Comparison of ENCODE assay signal across 22 cellular contexts in the genomic region with DNA sequence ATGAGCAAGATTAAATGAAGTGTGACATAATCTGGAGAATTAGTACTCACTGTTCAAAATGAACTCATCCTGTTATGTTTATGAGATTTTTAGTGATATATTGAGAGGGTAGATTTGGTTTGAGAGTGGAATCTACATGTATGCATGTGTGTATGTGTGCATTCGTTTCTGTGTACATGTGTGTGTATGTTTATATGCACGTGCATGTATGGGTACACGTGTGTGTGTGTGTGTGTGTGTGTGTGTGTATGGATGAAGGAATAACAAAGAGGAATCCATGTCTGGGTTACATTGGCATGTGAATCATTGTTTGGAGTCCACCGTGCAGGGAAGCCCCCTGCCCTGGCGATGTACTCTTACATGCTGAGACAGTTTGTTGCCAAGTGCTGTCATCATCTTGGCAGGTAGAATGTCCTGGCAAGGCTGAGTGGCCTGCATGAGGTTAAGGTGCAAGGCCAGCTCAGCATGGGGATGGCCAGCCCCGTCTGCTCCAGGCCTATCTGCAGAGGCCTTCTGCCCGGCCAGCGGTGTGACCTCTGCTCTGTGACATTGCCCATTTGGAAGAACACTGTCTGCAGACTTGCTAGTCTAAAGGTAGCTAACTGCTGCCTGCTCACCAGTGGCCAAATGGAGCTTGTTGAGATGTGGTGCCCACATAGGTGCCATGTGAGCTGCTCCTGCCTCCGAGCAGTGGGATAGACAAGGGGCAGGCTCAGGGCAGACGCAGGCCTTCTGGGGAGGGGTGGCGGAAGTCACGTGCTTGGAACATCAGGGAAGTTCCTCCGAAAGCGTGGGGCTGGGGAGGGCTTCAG.
"Had no signal": no experiment of that assay in that cellular context is flagged by ENCODE, and none has a peak within 500 bp of the region (broad histone marks: within the 10 kb centered on the region; RNA-seq: fewer than 3 reads in every experiment).

No MANE protein-coding gene starts in this region.

- H3K27me3 ChIP-seq: right atrium auricular region, testis, vagina had no signal

- H3K36me3 ChIP-seq: esophagus muscularis mucosa, gastrocnemius medialis, heart right ventricle, left ventricle myocardium inferior, right atrium auricular region, tibial nerve, upper lobe of right lung, vagina had no signal

- H3K4me3 Mint-ChIP-seq: naive thymus-derived CD4-positive, alpha-beta T cell; nephron progenitor cell; stimulated activated memory B cell treated with anti-CD40 and anti-IgM and Interleukin-4, amounts not matched to agents 10 μg/mL and 1 μg/mL and 100 μg/mL, for 72 hours; stimulated activated naive CD8-positive, alpha-beta T cell treated with anti-CD3 and anti-CD28 coated beads, Interleukin-15, amount 100 ng/mL, for 72 hours had no signal

- H3K4me1 Mint-ChIP-seq: naive thymus-derived CD4-positive, alpha-beta T cell; nephron progenitor cell; stimulated activated memory B cell treated with anti-CD40 and anti-IgM and Interleukin-4, amounts not matched to agents 10 μg/mL and 1 μg/mL and 100 μg/mL, for 72 hours; stimulated activated naive CD8-positive, alpha-beta T cell treated with anti-CD3 and anti-CD28 coated beads, Interleukin-15, amount 100 ng/mL, for 72 hours had no signal

- H3K27ac ChIP-seq: dorsolateral prefrontal cortex, epithelial cell of prostate, esophagus muscularis mucosa, gastrocnemius medialis, heart right ventricle, left ventricle myocardium inferior, right atrium auricular region, testis, tibial nerve, upper lobe of right lung, vagina had no signal

- H3K36me3 Mint-ChIP-seq: stimulated activated memory B cell treated with anti-CD40 and anti-IgM and Interleukin-4, amounts not matched to agents 10 μg/mL and 1 μg/mL and 100 μg/mL, for 72 hours had no signal

- H3K27ac Mint-ChIP-seq: naive thymus-derived CD4-positive, alpha-beta T cell; nephron progenitor cell; stimulated activated memory B cell treated with anti-CD40 and anti-IgM and Interleukin-4, amounts not matched to agents 10 μg/mL and 1 μg/mL and 100 μg/mL, for 72 hours; stimulated activated naive CD8-positive, alpha-beta T cell treated with anti-CD3 and anti-CD28 coated beads, Interleukin-15, amount 100 ng/mL, for 72 hours had no signal

- H3K4me1 ChIP-seq: esophagus muscularis mucosa, gastrocnemius medialis, heart right ventricle, left ventricle myocardium inferior, right atrium auricular region, testis, tibial nerve, upper lobe of right lung, vagina had no signal

- DNase-seq: cortex of kidney; effector CD8-positive, alpha-beta T cell; gastrocnemius medialis; heart right ventricle; islet precursor cell; left ventricle myocardium inferior; mesendoderm; naive thymus-derived CD4-positive, alpha-beta T cell; nephron progenitor cell; stimulated activated CD4-positive, alpha-beta T cell treated with anti-CD3 and anti-CD28 coated beads, Interleukin-15, amount 100 ng/mL, for 24 hours; stimulated activated CD4-positive, alpha-beta T cell treated with anti-CD3 and anti-CD28 coated beads, Interleukin-1b, Interleukin-23, amount 100 ng/mL, for 48 hours; stimulated activated CD4-positive, alpha-beta T cell treated with anti-CD3 and anti-CD28 coated beads, Interleukin-4, amount 100 ng/mL, for 24 hours; stimulated activated naive CD8-positive, alpha-beta T cell treated with anti-CD3 and anti-CD28 coated beads, Interleukin-15, amount 100 ng/mL, for 72 hours; testis; upper lobe of right lung had no signal

- H3K9me3 ChIP-seq: gastrocnemius medialis, right atrium auricular region, testis, upper lobe of right lung, vagina had no signal

- H3K4me3 ChIP-seq: dorsolateral prefrontal cortex, esophagus muscularis mucosa, gastrocnemius medialis, heart right ventricle, left ventricle myocardium inferior, right atrium auricular region, testis, tibial nerve, upper lobe of right lung, vagina had no signal

- ATAC-seq: gastrocnemius medialis; naive thymus-derived CD4-positive, alpha-beta T cell; stimulated activated memory B cell treated with anti-CD40 and anti-IgM and Interleukin-4, amounts not matched to agents 10 μg/mL and 1 μg/mL and 100 μg/mL, for 72 hours; stimulated activated naive CD8-positive, alpha-beta T cell treated with anti-CD3 and anti-CD28 coated beads, Interleukin-15, amount 100 ng/mL, for 72 hours; upper lobe of right lung had no signal
